In the genomic region with DNA sequence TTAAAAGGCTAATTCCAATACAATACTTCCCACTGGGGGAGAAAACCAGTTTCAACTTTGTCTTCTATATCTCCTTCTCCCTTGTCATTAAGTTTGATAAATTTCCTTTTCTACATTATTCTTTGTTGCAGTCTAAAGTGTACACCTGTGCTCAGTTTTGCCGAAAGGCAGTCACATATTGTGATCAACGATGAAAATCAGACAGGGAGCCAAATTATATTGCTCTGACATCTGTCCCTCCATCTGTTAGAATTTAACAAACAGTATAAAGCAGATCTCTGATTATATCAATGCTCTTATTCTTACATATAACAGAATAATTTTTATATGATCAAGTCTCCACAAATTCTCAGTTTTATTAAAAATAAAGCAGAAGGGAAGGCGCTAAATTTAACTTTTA, we compare ENCODE assay signal across 25 cellular contexts.
"Had no signal": no experiment of that assay in that cellular context is flagged by ENCODE, and none has a peak within 500 bp of the region (broad histone marks: within the 10 kb centered on the region; RNA-seq: fewer than 3 reads in every experiment).

No MANE protein-coding gene starts in this region.

- H3K9me3 Mint-ChIP-seq: activated B cell treated with CpG ODN at 0.5 μM for 24 hours; activated T-helper 2 cell treated with anti-CD3 and anti-CD28 coated beads, Interferon-gamma antibody, Interleukin-2, Interleukin-4, amounts not matched to agents 10 μg/mL and 5 μg/mL and 100 μg/mL, durations not matched to agents 14 hours and 24 hours and 36 hours; nephron had no signal

- ATAC-seq: activated CD4-positive, alpha-beta T cell treated with anti-CD3 and anti-CD28 coated beads for 36 hours; activated CD8-positive, alpha-beta memory T cell treated with anti-CD3 and anti-CD28 coated beads, Interleukin-2, amount 10 ng/mL, durations not matched to agents 7 days and 5 days; activated CD8-positive, alpha-beta T cell treated with anti-CD3 and anti-CD28 coated beads, Interleukin-2, amount 10 ng/mL, durations not matched to agents 7 days and 5 days; activated naive CD4-positive, alpha-beta T cell treated with anti-CD3 and anti-CD28 coated beads, Interleukin-2, amount 50 U/mL, for 72 hours; mucosa of descending colon; sciatic nerve; stimulated activated naive CD8-positive, alpha-beta T cell treated with anti-CD3 and anti-CD28 coated beads, Interleukin-15, Interleukin-2, amounts not matched to agents 100 U/mL and 50 U/mL, for 24 hours had no signal

- H3K36me3 Mint-ChIP-seq: activated CD8-positive, alpha-beta memory T cell treated with anti-CD3 and anti-CD28 coated beads, Interleukin-2, amount 10 ng/mL, durations not matched to agents 7 days and 5 days; activated naive CD4-positive, alpha-beta T cell treated with anti-CD3 and anti-CD28 coated beads, Interleukin-2, amount 50 U/mL, for 72 hours had no signal

- H3K4me3 Mint-ChIP-seq: activated B cell treated with CpG ODN at 0.5 μM for 24 hours; activated CD4-positive, alpha-beta T cell treated with anti-CD3 and anti-CD28 coated beads for 36 hours; activated CD8-positive, alpha-beta memory T cell treated with anti-CD3 and anti-CD28 coated beads, Interleukin-2, amount 10 ng/mL, durations not matched to agents 7 days and 5 days; activated CD8-positive, alpha-beta T cell treated with anti-CD3 and anti-CD28 coated beads, Interleukin-2, amount 10 ng/mL, durations not matched to agents 7 days and 5 days; central memory CD8-positive, alpha-beta T cell; nephron had no signal

- H3K27ac Mint-ChIP-seq: activated B cell treated with CpG ODN at 0.5 μM for 24 hours; activated CD4-positive, alpha-beta T cell treated with anti-CD3 and anti-CD28 coated beads for 36 hours; activated CD8-positive, alpha-beta memory T cell treated with anti-CD3 and anti-CD28 coated beads, Interleukin-2, amount 10 ng/mL, durations not matched to agents 7 days and 5 days; activated CD8-positive, alpha-beta T cell treated with anti-CD3 and anti-CD28 coated beads, Interleukin-2, amount 10 ng/mL, durations not matched to agents 7 days and 5 days; activated naive CD4-positive, alpha-beta T cell treated with anti-CD3 and anti-CD28 coated beads, Interleukin-2, amount 50 U/mL, for 72 hours; activated T-helper 2 cell treated with anti-CD3 and anti-CD28 coated beads, Interferon-gamma antibody, Interleukin-2, Interleukin-4, amounts not matched to agents 10 μg/mL and 5 μg/mL and 100 μg/mL, durations not matched to agents 14 hours and 24 hours and 36 hours; nephron; progenitor cell of endocrine pancreas had no signal

- DNase-seq: activated B cell treated with CpG ODN at 0.5 μM for 24 hours; activated CD4-positive, alpha-beta T cell treated with anti-CD3 and anti-CD28 coated beads for 36 hours; activated CD8-positive, alpha-beta memory T cell treated with anti-CD3 and anti-CD28 coated beads, Interleukin-2, amount 10 ng/mL, durations not matched to agents 7 days and 5 days; activated CD8-positive, alpha-beta T cell treated with anti-CD3 and anti-CD28 coated beads, Interleukin-2, amount 10 ng/mL, durations not matched to agents 7 days and 5 days; activated naive CD4-positive, alpha-beta T cell; activated T-cell treated with anti-CD3 and anti-CD28 coated beads, Interleukin-2, amount 50 U/mL, for 48 hours; colonic mucosa; effector memory CD4-positive, alpha-beta T cell; islet precursor cell; left ventricle myocardium inferior; mesendoderm; mucosa of descending colon; ovary; stimulated activated CD4-positive, alpha-beta T cell treated with anti-CD3 and anti-CD28 coated beads, Interleukin-12 subunit alpha, Interleukin-12 subunit beta, amount 100 ng/mL, for 4 hours; stimulated activated CD4-positive, alpha-beta T cell treated with anti-CD3 and anti-CD28 coated beads, Interleukin-4, amount 100 ng/mL, for 1 hour; stimulated activated naive CD8-positive, alpha-beta T cell treated with anti-CD3 and anti-CD28 coated beads, Interleukin-15, Interleukin-2, amounts not matched to agents 100 U/mL and 50 U/mL, for 24 hours; T-helper 2 cell; testis; transverse colon had no signal

- H3K4me1 Mint-ChIP-seq: activated B cell treated with CpG ODN at 0.5 μM for 24 hours; activated CD4-positive, alpha-beta T cell treated with anti-CD3 and anti-CD28 coated beads for 36 hours; activated CD8-positive, alpha-beta memory T cell treated with anti-CD3 and anti-CD28 coated beads, Interleukin-2, amount 10 ng/mL, durations not matched to agents 7 days and 5 days; central memory CD8-positive, alpha-beta T cell had no signal

- H3K27me3 Mint-ChIP-seq: activated B cell treated with CpG ODN at 0.5 μM for 24 hours; activated CD4-positive, alpha-beta T cell treated with anti-CD3 and anti-CD28 coated beads for 36 hours; activated CD8-positive, alpha-beta memory T cell treated with anti-CD3 and anti-CD28 coated beads, Interleukin-2, amount 10 ng/mL, durations not matched to agents 7 days and 5 days; central memory CD8-positive, alpha-beta T cell; progenitor cell of endocrine pancreas had no signal
